22 cellular contexts compared by ENCODE assay signal in genomic region chr2:20179179-20179754, GRCh38. TPM values are rescaled to one million over a fixed set of nuclear protein-coding genes. Genes with fewer than 3 reads are reported as not detected.
DNase-seq lines count a peak whose midpoint lies in the region; ATAC-seq and TF ChIP-seq lines count a peak whose summit lies in the region.
"Had no signal": no experiment of that assay in that cellular context is flagged by ENCODE, and none has a peak within 500 bp of the region (broad histone marks: within the 10 kb centered on the region; RNA-seq: fewer than 3 reads in every experiment).

No MANE protein-coding gene starts in this region.

- no peak for TF ChIP-seq EP300 in transverse colon (IDR thresholded peaks at IDR 0.05; ENCODE audit: low read depth)

- H3K9ac ChIP-seq in mucosa of stomach (ENCODE audit: low read length): peak overlapping the region; percentile 63

- in situ Hi-C loops in transverse colon (cut with MboI; ENCODE audit: low pct_ligation_motif_present in 1 of 4, low pct_unique_long_range_greater_than_20kb in 1 of 4, low sequenced_read_pairs in 3 of 4): no loop called here
- in situ Hi-C loops in ACHN (cut with HindIII; ENCODE audit: low pct_ligation_motif_present, low pct_unique_long_range_greater_than_20kb, low sequenced_read_pairs): no loop called here

- no peaks in the 10 kb centered on the region for H3K27me3 ChIP-seq in Peyer's patch
- H3K27me3 ChIP-seq in esophagus squamous epithelium: no peaks in the 10 kb centered on the region
- H3K27me3 ChIP-seq in mucosa of stomach (ENCODE audit: control insufficient read depth, insufficient read depth, low read length): no peaks in the 10 kb centered on the region
- no peaks in the 10 kb centered on the region for H3K27me3 ChIP-seq in transverse colon
- H3K27me3 ChIP-seq: heart left ventricle, uterus had no signal

- H3K27ac ChIP-seq in Peyer's patch: peak overlapping the region in 3 of 4 donors; percentile 75 to 96 (median 89)
- peak overlapping the region; percentile 72 to 93 (median 90) for H3K27ac ChIP-seq in esophagus squamous epithelium
- H3K27ac ChIP-seq in transverse colon: peak overlapping the region; percentile 86 to 89 (median 88)
- H3K27ac ChIP-seq: coronary artery, heart left ventricle, left ventricle myocardium inferior, uterus had no signal

- TF ChIP-seq CTCF in Peyer's patch (IDR thresholded peaks at IDR 0.05) (no peak), esophagus squamous epithelium (IDR thresholded peaks at IDR 0.05) (no peak), transverse colon (IDR thresholded peaks at IDR 0.05) (no peak)

- intact Hi-C loops in esophagus squamous epithelium (cut with DNase I): no loop called here
- intact Hi-C loops in transverse colon (cut with DNase I; ENCODE audit: low total_unique reads): no loop called here

- H3K4me1 ChIP-seq in Peyer's patch: peaks cover 0 to 32% (median 1%) of the 10 kb centered on the region in 4 donors
- H3K4me1 ChIP-seq in esophagus squamous epithelium: peaks cover 26 to 83% (median 26%) of the 10 kb centered on the region in 3 donors
- peaks cover 68% of the 10 kb centered on the region for H3K4me1 ChIP-seq in mucosa of stomach (ENCODE audit: control insufficient read depth, insufficient read depth, low read length)
- peaks cover 6 to 30% (median 25%) of the 10 kb centered on the region in 4 donors for H3K4me1 ChIP-seq in transverse colon
- H3K4me1 ChIP-seq: HAP-1, heart left ventricle, left ventricle myocardium inferior, uterus had no signal

- WGBS in esophagus squamous epithelium, 2 donors: 38 to 72% methylated on average over 6 of the region's 8 CpGs
- whole genome bisulfite sequencing in transverse colon (ENCODE audit: low coverage in 1 of 2), 2 donors: 69% methylated on average over 8 of the region's 8 CpGs; no CpG with 5 or more reads in 1 of the 2 donors

- H3K9me3 ChIP-seq in Peyer's patch (no peaks in the 10 kb centered on the region), esophagus squamous epithelium (no peaks in the 10 kb centered on the region), mucosa of stomach (ENCODE audit: control insufficient read depth, low read length) (no peaks in the 10 kb centered on the region), transverse colon (no peaks in the 10 kb centered on the region)
- H3K9me3 ChIP-seq: HAP-1, heart left ventricle, left ventricle myocardium inferior, uterus had no signal

- H3K4me3 ChIP-seq in Peyer's patch: no peak overlapping the region
- H3K4me3 ChIP-seq in esophagus squamous epithelium: no peak overlapping the region
- no peak overlapping the region for H3K4me3 ChIP-seq in mucosa of stomach (ENCODE audit: low read length)
- no peak overlapping the region for H3K4me3 ChIP-seq in transverse colon
- H3K4me3 ChIP-seq: coronary artery, HAP-1, heart left ventricle, left ventricle myocardium inferior, uterus had no signal

- DNase-seq in Peyer's patch: no peak
- no peak for DNase-seq in esophagus squamous epithelium (lab: John Stamatoyannopoulos, UW)
- no peak for DNase-seq in transverse colon
- no peak for DNase-seq in foreskin melanocyte
- DNase-seq in ACHN: no peak
- DNase-seq: activated B cell treated with CpG ODN at 0.5 μM for 24 hours; activated CD8-positive, alpha-beta T cell treated with anti-CD3 and anti-CD28 coated beads for 36 hours; activated gamma-delta T cell; activated naive CD8-positive, alpha-beta T cell treated with anti-CD3 and anti-CD28 coated beads, Interleukin-2, amount 50 U/mL, for 24 hours; activated T-cell treated with anti-CD3 and anti-CD28 coated beads for 4 hours; CD4-positive, alpha-beta T cell; DMS 273 treated with DMSO at 0.1 percent for 48 hours; heart left ventricle; left ventricle myocardium inferior; NCI-H1694 treated with DMSO at 0.1 percent for 48 hours; retina; T1000; uterus had no signal

- TF ChIP-seq POLR2A in Peyer's patch (IDR thresholded peaks at IDR 0.05) (no peak), esophagus squamous epithelium (IDR thresholded peaks at IDR 0.05) (no peak), transverse colon (IDR thresholded peaks at IDR 0.05) (no peak)

- no peak for ATAC-seq in GM21576 (IDR thresholded peaks at IDR 0.05; ENCODE audit: unreplicated experiment)
- ATAC-seq: activated CD8-positive, alpha-beta T cell treated with anti-CD3 and anti-CD28 coated beads for 36 hours; activated naive CD8-positive, alpha-beta T cell treated with anti-CD3 and anti-CD28 coated beads, Interleukin-2, amount 50 U/mL, for 24 hours had no signal

- no peaks in the 10 kb centered on the region for H3K36me3 ChIP-seq in Peyer's patch
- no peaks in the 10 kb centered on the region for H3K36me3 ChIP-seq in esophagus squamous epithelium
- no peaks in the 10 kb centered on the region for H3K36me3 ChIP-seq in mucosa of stomach (ENCODE audit: control insufficient read depth, insufficient read depth, low read length)
- H3K36me3 ChIP-seq in transverse colon: no peaks in the 10 kb centered on the region
- H3K36me3 ChIP-seq: HAP-1, heart left ventricle, left ventricle myocardium inferior, uterus had no signal

RNA-seq across cellular contexts. Expression of gene SDC1, which starts 45.7 kb away (rescaled TPM):
- total RNA-seq in Peyer's patch (100 to 1,000 TPM in 3 of 4 donors, 10 to 100 TPM in 1; 25.6 to 343 (median 197) TPM), esophagus squamous epithelium (100 to 1,000 TPM; 355 to 757 (median 496) TPM), transverse colon (100 to 1,000 TPM; 103 to 192 (median 127) TPM)
- total RNA-seq: activated B cell treated with CpG ODN at 0.5 μM for 24 hours; CD4-positive, alpha-beta T cell had no signal
